ENCODE assay signal across 11 cellular contexts in the genomic region with DNA sequence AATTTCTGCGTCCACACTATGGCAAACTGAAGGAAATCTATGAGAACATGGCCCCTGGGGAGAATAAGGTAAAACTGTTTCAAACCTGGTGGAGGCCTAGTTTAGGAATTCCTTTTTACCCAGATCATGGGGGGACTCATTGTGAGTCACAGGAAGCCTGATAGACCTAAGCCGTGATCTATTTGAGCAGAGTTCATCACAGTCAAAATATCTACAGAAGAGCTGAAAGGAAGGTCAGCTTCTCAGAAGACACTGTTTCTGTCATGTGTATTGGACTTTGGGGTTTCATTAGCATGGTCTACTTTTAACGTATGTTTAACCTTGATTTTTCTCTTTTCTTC. TPM values are rescaled to one million over a fixed set of nuclear protein-coding genes. Genes with fewer than 3 reads are reported as not detected.
DNase-seq lines count a peak whose midpoint lies in the region; ATAC-seq and TF ChIP-seq lines count a peak whose summit lies in the region.
"Had no signal": no experiment of that assay in that cellular context is flagged by ENCODE, and none has a peak within 500 bp of the region (broad histone marks: within the 10 kb centered on the region; RNA-seq: fewer than 3 reads in every experiment).

No MANE protein-coding gene starts in this region.

- no peak for ATAC-seq in activated T-cell treated with anti-CD3 and anti-CD28 coated beads, Interleukin-2, amount 50 U/mL, for 4 hours
- ATAC-seq in T-cell (replicated peaks in 1 of 4): no peak
- ATAC-seq in stimulated activated memory B cell treated with anti-CD40 and anti-IgM and Interleukin-4, amounts not matched to agents 10 μg/mL and 1 μg/mL and 100 μg/mL, for 72 hours: no peak
- ATAC-seq in HG03457 (IDR thresholded peaks at IDR 0.05; ENCODE audit: unreplicated experiment): no peak

- H3K27ac Mint-ChIP-seq in T-cell: peak overlapping the region in 1 of 2 donors; percentile 80
- H3K27ac Mint-ChIP-seq in stimulated activated memory B cell treated with anti-CD40 and anti-IgM and Interleukin-4, amounts not matched to agents 10 μg/mL and 1 μg/mL and 100 μg/mL, for 72 hours: no peak overlapping the region

- H3K9me3 Mint-ChIP-seq in activated T-cell treated with anti-CD3 and anti-CD28 coated beads, Interleukin-2, amount 50 U/mL, for 4 hours: no peaks in the 10 kb centered on the region
- H3K9me3 Mint-ChIP-seq in T-cell: no peaks in the 10 kb centered on the region
- no peaks in the 10 kb centered on the region for H3K9me3 Mint-ChIP-seq in stimulated activated memory B cell treated with anti-CD40 and anti-IgM and Interleukin-4, amounts not matched to agents 10 μg/mL and 1 μg/mL and 100 μg/mL, for 72 hours

- no peaks in the 10 kb centered on the region for H3K27me3 Mint-ChIP-seq in activated T-cell treated with anti-CD3 and anti-CD28 coated beads, Interleukin-2, amount 50 U/mL, for 4 hours (ENCODE audit: low read depth)
- no peaks in the 10 kb centered on the region for H3K27me3 Mint-ChIP-seq in T-cell
- H3K27me3 Mint-ChIP-seq in stimulated activated memory B cell treated with anti-CD40 and anti-IgM and Interleukin-4, amounts not matched to agents 10 μg/mL and 1 μg/mL and 100 μg/mL, for 72 hours: no peaks in the 10 kb centered on the region

- POLR2A ChIA-PET in T-cell (lab: Charles Lee): no interaction called here

- DNase-seq in activated T-cell treated with anti-CD3 and anti-CD28 coated beads, Interleukin-2, amount 50 U/mL, for 4 hours: no peak
- no peak for DNase-seq in activated T-cell treated with anti-CD3 and anti-CD28 coated beads, Interleukin-2, amount 50 U/mL, for 48 hours
- no peak for DNase-seq in T-cell
- DNase-seq in fibroblast of villous mesenchyme (ENCODE audit: low read depth): peak; percentile 11
- no peak for DNase-seq in cerebellum (ENCODE audit: low spot score)
- no peak for DNase-seq in stimulated activated CD4-positive, alpha-beta T cell treated with anti-CD3 and anti-CD28 coated beads, Interleukin-4, amount 100 ng/mL, for 4 hours
- DNase-seq: H7, head of caudate nucleus had no signal

- peak overlapping the region; percentile 92 for H3K4me3 Mint-ChIP-seq in activated T-cell treated with anti-CD3 and anti-CD28 coated beads, Interleukin-2, amount 50 U/mL, for 4 hours
- H3K4me3 Mint-ChIP-seq in T-cell: peak overlapping the region; percentile 87 to 93 (median 90)
- H3K4me3 Mint-ChIP-seq in stimulated activated memory B cell treated with anti-CD40 and anti-IgM and Interleukin-4, amounts not matched to agents 10 μg/mL and 1 μg/mL and 100 μg/mL, for 72 hours: peak overlapping the region; percentile 94

- peaks cover 27% of the 10 kb centered on the region for H3K4me1 Mint-ChIP-seq in activated T-cell treated with anti-CD3 and anti-CD28 coated beads, Interleukin-2, amount 50 U/mL, for 4 hours (ENCODE audit: low read depth)
- peaks cover 29 to 32% (median 32%) of the 10 kb centered on the region in 3 donors for H3K4me1 Mint-ChIP-seq in T-cell
- H3K4me1 Mint-ChIP-seq in stimulated activated memory B cell treated with anti-CD40 and anti-IgM and Interleukin-4, amounts not matched to agents 10 μg/mL and 1 μg/mL and 100 μg/mL, for 72 hours: peaks cover 17% of the 10 kb centered on the region

- CTCF ChIA-PET in T-cell (lab: Charles Lee): no interaction called here

- peak overlapping the region; percentile 75 for H3K4me3 ChIP-seq in fibroblast of villous mesenchyme (ENCODE audit: low read depth, low read length)

- TF ChIP-seq CTCF in fibroblast of villous mesenchyme (IDR thresholded peaks at IDR 0.05; ENCODE audit: insufficient read depth, low read depth, low read length): no peak

- H3K36me3 Mint-ChIP-seq in activated T-cell treated with anti-CD3 and anti-CD28 coated beads, Interleukin-2, amount 50 U/mL, for 4 hours (ENCODE audit: insufficient read depth): peaks cover 41% of the 10 kb centered on the region
- H3K36me3 Mint-ChIP-seq in T-cell: peaks cover 32% of the 10 kb centered on the region
- peaks cover 29% of the 10 kb centered on the region for H3K36me3 Mint-ChIP-seq in stimulated activated memory B cell treated with anti-CD40 and anti-IgM and Interleukin-4, amounts not matched to agents 10 μg/mL and 1 μg/mL and 100 μg/mL, for 72 hours

RNA-seq across cellular contexts. Expression of gene PSMD2, which starts 1.3 kb away (rescaled TPM):
- total RNA-seq in activated T-cell treated with anti-CD3 and anti-CD28 coated beads, Interleukin-2, amount 50 U/mL, for 4 hours: 100 to 1,000 TPM; 497 to 520 (median 498) TPM
- 100 to 1,000 TPM; 134 to 151 (median 149) TPM for total RNA-seq in T-cell
- 364 and 388 TPM in 2 replicates for total RNA-seq in fibroblast of villous mesenchyme
- 188 TPM for total RNA-seq in cerebellum

RNA-seq across cellular contexts. Expression of gene EIF4G1, which starts 14.1 kb away (rescaled TPM):
- 1,000 to 10,000 TPM in 2 of 3 donors, 100 to 1,000 TPM in 1; 990 to 1,057 (median 1,007) TPM for total RNA-seq in activated T-cell treated with anti-CD3 and anti-CD28 coated beads, Interleukin-2, amount 50 U/mL, for 4 hours
- total RNA-seq in T-cell: 100 to 1,000 TPM; 232 to 290 (median 271) TPM
- total RNA-seq in fibroblast of villous mesenchyme: 252 and 288 TPM in 2 replicates
- total RNA-seq in cerebellum: 83.3 TPM

RNA-seq across cellular contexts. Expression of gene ECE2, which starts 24.5 kb away (rescaled TPM):
- not detected for total RNA-seq in activated T-cell treated with anti-CD3 and anti-CD28 coated beads, Interleukin-2, amount 50 U/mL, for 4 hours
- not detected for total RNA-seq in T-cell
- total RNA-seq in fibroblast of villous mesenchyme: not detected in 2 replicates
- 10.1 TPM for total RNA-seq in cerebellum
- total RNA-seq: H7, SK-MEL-5 had no signal

RNA-seq across cellular contexts. Expression of gene FAM131A, which starts 37.1 kb away (rescaled TPM):
- total RNA-seq in activated T-cell treated with anti-CD3 and anti-CD28 coated beads, Interleukin-2, amount 50 U/mL, for 4 hours: 1 to 10 TPM; 3.5 to 4.4 (median 3.7) TPM
- 10 to 100 TPM in 3 of 5 donors, 1 to 10 TPM in 2; 8.3 to 13.8 (median 11.9) TPM for total RNA-seq in T-cell
- 13.9 and 17.3 TPM in 2 replicates for total RNA-seq in fibroblast of villous mesenchyme
- total RNA-seq in cerebellum: 28.6 TPM

RNA-seq across cellular contexts. Expression of gene CAMK2N2, which starts 39.0 kb away (rescaled TPM):
- under 1 TPM; 0.34 to 0.53 (median 0.35) TPM for total RNA-seq in activated T-cell treated with anti-CD3 and anti-CD28 coated beads, Interleukin-2, amount 50 U/mL, for 4 hours
- under 1 TPM in 1 of 5 donors, not detected in 4; 0.19 TPM for total RNA-seq in T-cell
- total RNA-seq in fibroblast of villous mesenchyme: under 0.01 TPM in 1 of 2 replicates, not detected in the other
- 5.8 TPM for total RNA-seq in cerebellum

Comparison
In these comparisons a context has a peak if more than half of its experiments do, and no peak if none do; other contexts are left out.
1. RNA of gene ECE2, which starts 24.5 kb away (total RNA-seq): 10.1 TPM in cerebellum (single experiment); not detected in activated T-cell treated with anti-CD3 and anti-CD28 coated beads, Interleukin-2, amount 50 U/mL, for 4 hours, not detected in T-cell and not detected in fibroblast of villous mesenchyme; every median in the first group is over 10 times any median in the second.
2. Peak in every context shown above with its lines, with median percentiles within 50 percentile points of each other: H3K4me3 Mint-ChIP-seq.